In genomic region chr4:40648141-40648540, GRCh38 we compare ENCODE assay signal across 1 cellular context.
TF ChIP-seq lines count a peak whose summit lies in the region.

No MANE protein-coding gene starts in this region.

TF ChIP-seq in GM12878, 131 proteins besides CTCF, POLR2A, EP300 and RAD21 (continued from another document):
- no peak for TF ChIP-seq BCLAF1 (IDR thresholded peaks at IDR 0.05)
- TF ChIP-seq ZNF207 (IDR thresholded peaks at IDR 0.05; ENCODE audit: borderline replicate concordance) = no peak
- no peak for TF ChIP-seq ZBED1 (IDR thresholded peaks at IDR 0.05; ENCODE audit: borderline replicate concordance)
- TF ChIP-seq YBX1 (IDR thresholded peaks at IDR 0.05) = no peak
- no peak for TF ChIP-seq LARP7 (IDR thresholded peaks at IDR 0.05)
- no peak for TF ChIP-seq BCL3 (IDR thresholded peaks at IDR 0.05; ENCODE audit: borderline replicate concordance, insufficient read depth, low read depth, low read length, poor library complexity, severe bottlenecking)
- TF ChIP-seq CBX3 (IDR thresholded peaks at IDR 0.05; ENCODE audit: borderline replicate concordance, low read depth) = no peak
- no peak for TF ChIP-seq SMC3 (IDR thresholded peaks at IDR 0.05; ENCODE audit: borderline replicate concordance, low read length)
- TF ChIP-seq PRDM15 (CRISPR knock-in tag; IDR thresholded peaks at IDR 0.05) = no peak
